Comparison of ENCODE assay signal across 18 cellular contexts in the genomic region with DNA sequence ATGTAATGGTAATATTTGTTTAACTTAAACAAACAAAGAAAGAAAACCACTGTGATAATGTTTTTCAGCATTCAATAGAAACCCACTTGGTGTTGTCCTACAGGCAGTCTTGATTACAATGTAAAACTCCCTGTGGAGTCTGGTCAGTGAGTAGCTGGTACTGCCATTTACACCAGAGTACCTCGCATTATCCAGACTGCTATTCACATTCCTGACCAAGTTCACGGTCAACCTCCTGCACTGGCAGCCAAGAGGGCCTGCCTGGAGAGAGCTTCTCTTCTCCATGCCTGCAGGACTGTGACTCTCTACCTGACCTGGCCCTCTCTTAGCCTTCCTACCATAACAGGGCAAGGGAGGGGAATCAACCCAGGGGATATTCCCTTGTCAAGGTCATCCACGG. TPM values are rescaled to one million over a fixed set of nuclear protein-coding genes. Genes with fewer than 3 reads are reported as not detected.
A peak's percentile ranks its signal among the peaks of the same experiment; 100 is the strongest.
DNase-seq lines count a peak whose midpoint lies in the region; ATAC-seq and TF ChIP-seq lines count a peak whose summit lies in the region.
"Had no signal": no experiment of that assay in that cellular context is flagged by ENCODE, and none has a peak within 500 bp of the region (broad histone marks: within the 10 kb centered on the region; RNA-seq: fewer than 3 reads in every experiment).

No MANE protein-coding gene starts in this region.

- no peaks in the 10 kb centered on the region for H3K9me3 ChIP-seq in mesenchymal stem cell (ENCODE audit: control insufficient read depth, low read length)
- H3K9me3 ChIP-seq: HAP-1 had no signal

- TF ChIP-seq CTCF in WTC11 (IDR thresholded peaks at IDR 0.05) (no peak), GM13977 (IDR thresholded peaks at IDR 0.05; ENCODE audit: extremely low read depth, insufficient read depth, missing control alignments) (no peak)

- H3K27me3 ChIP-seq in mesenchymal stem cell (ENCODE audit: control insufficient read depth in 1 of 2, insufficient read depth in 1 of 2, low read length in 2 of 2) = peaks cover 30 to 47% of the 10 kb centered on the region in 2 experiments

- no peak overlapping the region for H3K4me2 ChIP-seq in mesenchymal stem cell (ENCODE audit: low read length, poor library complexity, severe bottlenecking)
- H3K4me2 ChIP-seq: PC-9 had no signal

- H3K27ac ChIP-seq in mesenchymal stem cell (ENCODE audit: low read length, poor library complexity, severe bottlenecking) = no peak overlapping the region
- H3K27ac ChIP-seq: C4-2B, PC-9, SK-N-MC had no signal

- H3K9me3 Mint-ChIP-seq in WTC11 = no peaks in the 10 kb centered on the region
- H3K9me3 Mint-ChIP-seq: T-cell had no signal

- H3K4me1 ChIP-seq in mesenchymal stem cell (ENCODE audit: control insufficient read depth, insufficient read depth, low read depth, low read length) = peaks cover 15% of the 10 kb centered on the region

- POLR2A ChIA-PET in WTC11 (lab: Charles Lee) = no interaction called here

- H3K4ac ChIP-seq in mesenchymal stem cell (ENCODE audit: low read depth in 1 of 2, low read length in 2 of 2) = no peak overlapping the region

- H3K27ac Mint-ChIP-seq in WTC11 = no peak overlapping the region
- H3K27ac Mint-ChIP-seq: T-cell had no signal

- H2BK12ac ChIP-seq in mesenchymal stem cell (ENCODE audit: low read length in 2 of 2) = no peak overlapping the region

- H3K79me1 ChIP-seq in mesenchymal stem cell (replicated peaks; ENCODE audit: low read length, poor library complexity, severe bottlenecking) = no peaks in the 10 kb centered on the region

- 27% methylated on average over 2 of the region's 3 CpGs for WGBS in mesenchymal stem cell

- H4K8ac ChIP-seq in mesenchymal stem cell (ENCODE audit: low read length) = no peak overlapping the region

- H3K27me3 Mint-ChIP-seq in WTC11 (ENCODE audit: low read depth) = peaks cover 100% of the 10 kb centered on the region

- H3K18ac ChIP-seq in mesenchymal stem cell (ENCODE audit: low read depth in 1 of 2, low read length in 2 of 2) = no peak overlapping the region

- no peak overlapping the region for H3K14ac ChIP-seq in mesenchymal stem cell (ENCODE audit: low read length in 2 of 2)

- no peak overlapping the region for H3K9ac ChIP-seq in mesenchymal stem cell (ENCODE audit: low read length)

- H3K4me3 Mint-ChIP-seq in WTC11 = no peak overlapping the region
- H3K4me3 Mint-ChIP-seq: T-cell had no signal

- H2AFZ ChIP-seq in mesenchymal stem cell (ENCODE audit: low read depth, low read length) = no peak overlapping the region
- H2AFZ ChIP-seq: PC-9 had no signal

- H3K23ac ChIP-seq in mesenchymal stem cell (ENCODE audit: low read length in 2 of 2) = no peak overlapping the region

- CTCF ChIA-PET in WTC11 (lab: Charles Lee) = interaction anchor here (1.5 to 2.0 kb wide), 3 partner anchors 33 to 132 kb away, joined by 7 to 9 read pairs (median 7); no protein-coding TSS in a partner anchor

- DNase-seq in NCI-H2081 (lab: John Stamatoyannopoulos, UW) = peak; percentile 25 to 82
- DNase-seq in NCI-H2081 treated with DMSO at 0.1 percent for 48 hours (lab: John Stamatoyannopoulos, UW) = no peak
- DNase-seq in NCI-H1417 (lab: John Stamatoyannopoulos, UW) = peak in 2 of 3 experiments; percentile 24 to 74
- no peak for DNase-seq in WTC11 (ENCODE audit: low spot score)
- DNase-seq in GM13977 (ENCODE audit: low spot score) = no peak
- DNase-seq in mesenchymal stem cell = no peak
- DNase-seq: IMR-90; Kasumi-1; NCI-H1436; NCI-H446 treated with DMSO at 0.1 percent for 48 hours; NK-92 treated with Interleukin-12 subunit alpha and Interleukin-12 subunit beta, amount 100 ng/mL, for 24 hours; PC-9; T-cell had no signal

- no peak overlapping the region for H4K91ac ChIP-seq in mesenchymal stem cell (ENCODE audit: low read length)

- in situ Hi-C loops in GM13977 (cut with MboI; ENCODE audit: low pct_unique_long_range_greater_than_20kb, low sequenced_read_pairs, unreplicated experiment) = no loop called here

- H3K4me3 ChIP-seq in mesenchymal stem cell (ENCODE audit: insufficient read depth in 1 of 2, low read depth in 1 of 2, low read length in 2 of 2) = no peak overlapping the region
- H3K4me3 ChIP-seq: HAP-1, PC-9, SK-N-MC had no signal

- H3K36me3 Mint-ChIP-seq in WTC11 = no peaks in the 10 kb centered on the region
- H3K36me3 Mint-ChIP-seq: T-cell had no signal

- no peaks in the 10 kb centered on the region for H3K36me3 ChIP-seq in mesenchymal stem cell (ENCODE audit: control insufficient read depth in 1 of 2, insufficient read depth in 2 of 2, low read depth in 1 of 2, low read length in 2 of 2)
- H3K36me3 ChIP-seq: HAP-1 had no signal

- H2BK120ac ChIP-seq in mesenchymal stem cell (ENCODE audit: low read depth, low read length) = no peak overlapping the region

- no peak overlapping the region for H2BK15ac ChIP-seq in mesenchymal stem cell (ENCODE audit: low read depth, poor library complexity, severe bottlenecking)

- no peak overlapping the region for H2AK5ac ChIP-seq in mesenchymal stem cell (ENCODE audit: low read length, severe bottlenecking)

- H3K4me1 Mint-ChIP-seq in WTC11 = peaks cover 18% of the 10 kb centered on the region

- ATAC-seq in WTC11 = peak; percentile 63
- no peak for ATAC-seq in GM21447 (IDR thresholded peaks at IDR 0.05; ENCODE audit: unreplicated experiment)
- no peak for ATAC-seq in esophagus mucosa
- ATAC-seq: T-cell had no signal

- H2BK5ac ChIP-seq in mesenchymal stem cell (ENCODE audit: low read depth, low read length, poor library complexity, severe bottlenecking) = no peak overlapping the region

TF ChIP-seq in WTC11, 78 proteins besides CTCF, POLR2A, EP300 and RAD21 (continues in another document):
- TF ChIP-seq, protein P1, sequence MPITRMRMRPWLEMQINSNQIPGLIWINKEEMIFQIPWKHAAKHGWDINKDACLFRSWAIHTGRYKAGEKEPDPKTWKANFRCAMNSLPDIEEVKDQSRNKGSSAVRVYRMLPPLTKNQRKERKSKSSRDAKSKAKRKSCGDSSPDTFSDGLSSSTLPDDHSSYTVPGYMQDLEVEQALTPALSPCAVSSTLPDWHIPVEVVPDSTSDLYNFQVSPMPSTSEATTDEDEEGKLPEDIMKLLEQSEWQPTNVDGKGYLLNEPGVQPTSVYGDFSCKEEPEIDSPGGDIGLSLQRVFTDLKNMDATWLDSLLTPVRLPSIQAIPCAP (CRISPR knock-in tag; IDR thresholded peaks at IDR 0.05) = no peak
- TF ChIP-seq CREM (CRISPR knock-in tag; IDR thresholded peaks at IDR 0.05) = no peak
- TF ChIP-seq CBFB (CRISPR knock-in tag; IDR thresholded peaks at IDR 0.05; ENCODE audit: low read depth) = no peak
- TF ChIP-seq EMX1 (CRISPR knock-in tag; IDR thresholded peaks at IDR 0.05) = no peak
- TF ChIP-seq, protein P2, sequence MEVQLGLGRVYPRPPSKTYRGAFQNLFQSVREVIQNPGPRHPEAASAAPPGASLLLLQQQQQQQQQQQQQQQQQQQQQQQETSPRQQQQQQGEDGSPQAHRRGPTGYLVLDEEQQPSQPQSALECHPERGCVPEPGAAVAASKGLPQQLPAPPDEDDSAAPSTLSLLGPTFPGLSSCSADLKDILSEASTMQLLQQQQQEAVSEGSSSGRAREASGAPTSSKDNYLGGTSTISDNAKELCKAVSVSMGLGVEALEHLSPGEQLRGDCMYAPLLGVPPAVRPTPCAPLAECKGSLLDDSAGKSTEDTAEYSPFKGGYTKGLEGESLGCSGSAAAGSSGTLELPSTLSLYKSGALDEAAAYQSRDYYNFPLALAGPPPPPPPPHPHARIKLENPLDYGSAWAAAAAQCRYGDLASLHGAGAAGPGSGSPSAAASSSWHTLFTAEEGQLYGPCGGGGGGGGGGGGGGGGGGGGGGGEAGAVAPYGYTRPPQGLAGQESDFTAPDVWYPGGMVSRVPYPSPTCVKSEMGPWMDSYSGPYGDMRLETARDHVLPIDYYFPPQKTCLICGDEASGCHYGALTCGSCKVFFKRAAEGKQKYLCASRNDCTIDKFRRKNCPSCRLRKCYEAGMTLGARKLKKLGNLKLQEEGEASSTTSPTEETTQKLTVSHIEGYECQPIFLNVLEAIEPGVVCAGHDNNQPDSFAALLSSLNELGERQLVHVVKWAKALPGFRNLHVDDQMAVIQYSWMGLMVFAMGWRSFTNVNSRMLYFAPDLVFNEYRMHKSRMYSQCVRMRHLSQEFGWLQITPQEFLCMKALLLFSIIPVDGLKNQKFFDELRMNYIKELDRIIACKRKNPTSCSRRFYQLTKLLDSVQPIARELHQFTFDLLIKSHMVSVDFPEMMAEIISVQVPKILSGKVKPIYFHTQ (CRISPR knock-in tag; IDR thresholded peaks at IDR 0.05) = no peak
- TF ChIP-seq, protein P3, sequence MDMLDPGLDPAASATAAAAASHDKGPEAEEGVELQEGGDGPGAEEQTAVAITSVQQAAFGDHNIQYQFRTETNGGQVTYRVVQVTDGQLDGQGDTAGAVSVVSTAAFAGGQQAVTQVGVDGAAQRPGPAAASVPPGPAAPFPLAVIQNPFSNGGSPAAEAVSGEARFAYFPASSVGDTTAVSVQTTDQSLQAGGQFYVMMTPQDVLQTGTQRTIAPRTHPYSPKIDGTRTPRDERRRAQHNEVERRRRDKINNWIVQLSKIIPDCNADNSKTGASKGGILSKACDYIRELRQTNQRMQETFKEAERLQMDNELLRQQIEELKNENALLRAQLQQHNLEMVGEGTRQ (CRISPR knock-in tag; IDR thresholded peaks at IDR 0.05) = no peak
- no peak for TF ChIP-seq PRRX2 (CRISPR knock-in tag; IDR thresholded peaks at IDR 0.05)
- TF ChIP-seq FOXK1 (CRISPR knock-in tag; IDR thresholded peaks at IDR 0.05) = no peak
- TF ChIP-seq GABPB1 (CRISPR knock-in tag; IDR thresholded peaks at IDR 0.05) = no peak

RNA-seq across cellular contexts. Expression of a gene that starts 2.9 kb away (rescaled TPM):
- total RNA-seq in WTC11 (2021) = 0.09 to 0.18 TPM in 2 of 3 replicates, not detected in the other
- total RNA-seq in esophagus mucosa = 0.16 TPM
- polyA plus RNA-seq in mesenchymal stem cell (2013, experiment 1 of 2) = 0.11 TPM
- 0.10 TPM for polyA plus RNA-seq in mesenchymal stem cell (2013, experiment 2 of 2)
- total RNA-seq: IMR-90 had no signal
- polyA plus RNA-seq: IMR-90 had no signal

Comparison
In these comparisons a context has a peak if more than half of its experiments do, and no peak if none do; other contexts are left out.
1. DNase-seq: peak in NCI-H2081 (2 of 2) and NCI-H1417 (2 of 3); none in NCI-H2081 treated with DMSO at 0.1 percent for 48 hours (single experiment), WTC11 (single experiment), GM13977 (single experiment) and mesenchymal stem cell (single experiment).